Comparison of ENCODE assay signal across 19 cellular contexts in genomic region chr1:181647314-181648035, GRCh38.
DNase-seq lines count a peak whose midpoint lies in the region; ATAC-seq, FAIRE-seq and TF ChIP-seq lines count a peak whose summit lies in the region.
"Had no signal": no experiment of that assay in that cellular context is flagged by ENCODE, and none has a peak within 500 bp of the region (broad histone marks: within the 10 kb centered on the region; RNA-seq: fewer than 3 reads in every experiment).

No MANE protein-coding gene starts in this region.

- no peaks in the 10 kb centered on the region for H3K4me1 Mint-ChIP-seq in Caco-2 (ENCODE audit: low read depth, unreplicated experiment)
- peaks cover 6% of the 10 kb centered on the region for H3K4me1 Mint-ChIP-seq in astrocyte (ENCODE audit: low read depth, unreplicated experiment)
- H3K4me1 Mint-ChIP-seq: immature natural killer cell had no signal

- no peaks in the 10 kb centered on the region for H4K20me1 ChIP-seq in astrocyte (ENCODE audit: insufficient read depth, low read length)

- POLR2A ChIA-PET in Caco-2 (lab: Charles Lee) = no interaction called here

- H3K36me3 Mint-ChIP-seq in Caco-2 (ENCODE audit: insufficient read depth, unreplicated experiment) (no peaks in the 10 kb centered on the region), astrocyte (ENCODE audit: low read depth, unreplicated experiment) (no peaks in the 10 kb centered on the region)
- H3K36me3 Mint-ChIP-seq: immature natural killer cell had no signal

- H3K9me3 ChIP-seq in Caco-2 (no peaks in the 10 kb centered on the region), astrocyte (ENCODE audit: insufficient read depth, low read depth, low read length) (no peaks in the 10 kb centered on the region), left lung (no peaks in the 10 kb centered on the region)
- H3K9me3 ChIP-seq: SJSA1 had no signal

- ATAC-seq in left lung (peak; percentile 75), GM21786 (IDR thresholded peaks at IDR 0.05; ENCODE audit: unreplicated experiment) (no peak)
- ATAC-seq: stimulated activated naive CD8-positive, alpha-beta T cell treated with anti-CD3 and anti-CD28 coated beads, Interleukin-15, Interleukin-2, amounts not matched to agents 100 U/mL and 50 U/mL, for 24 hours had no signal

- H3K9me3 Mint-ChIP-seq in Caco-2 (ENCODE audit: unreplicated experiment) = no peaks in the 10 kb centered on the region
- H3K9me3 Mint-ChIP-seq in astrocyte (ENCODE audit: unreplicated experiment) = no peaks in the 10 kb centered on the region

- H3K27ac ChIP-seq in astrocyte (ENCODE audit: low read depth, low read length) (no peak overlapping the region), left lung (no peak overlapping the region)
- H3K27ac ChIP-seq: SJSA1, skin epidermis had no signal

- H3K27me3 Mint-ChIP-seq in Caco-2 (ENCODE audit: insufficient read depth, unreplicated experiment) (peaks cover 4% of the 10 kb centered on the region), astrocyte (ENCODE audit: low read depth, unreplicated experiment) (peaks cover 33% of the 10 kb centered on the region)

- peak overlapping the region; percentile 2 for H2AFZ ChIP-seq in astrocyte (ENCODE audit: low read depth, low read length)

- H3K36me3 ChIP-seq in Caco-2 (ENCODE audit: control insufficient read depth, insufficient read depth, low read length) = no peaks in the 10 kb centered on the region
- no peaks in the 10 kb centered on the region for H3K36me3 ChIP-seq in astrocyte (ENCODE audit: insufficient read depth, low read length)
- H3K36me3 ChIP-seq in left lung = no peaks in the 10 kb centered on the region
- H3K36me3 ChIP-seq: SJSA1 had no signal

- no peak for FAIRE-seq in astrocyte (lab: Jason Lieb, UNC)

- intact Hi-C loops in Caco-2 (cut with micrococcal nuclease; ENCODE audit: unreplicated experiment) (no loop called here), left lung (cut with DNase I) (no loop called here)

- H3K4me1 ChIP-seq in Caco-2 (0 out of 2 replicates have a peak, but pooled peaks cover 4% of the 10 kb centered on the region), astrocyte (ENCODE audit: insufficient read depth, low read length) (no peaks in the 10 kb centered on the region), left lung (no peaks in the 10 kb centered on the region)
- H3K4me1 ChIP-seq: SJSA1 had no signal

- DNase-seq in Caco-2 (peak; percentile 39 to 69), M059J (ENCODE audit: low read depth) (peak; percentile 5), astrocyte (ENCODE audit: low read depth) (peak; percentile 29), left lung (no peak), NCI-H1105 (lab: John Stamatoyannopoulos, UW) (no peak), cerebellar cortex (ENCODE audit: low spot score) (no peak), CD1c-positive myeloid dendritic cell (ENCODE audit: extremely low spot score) (no peak)
- DNase-seq: activated gamma-delta T cell treated with Interleukin-2 at 50 U/mL for 16 hours; DMS 273 treated with DMSO at 0.1 percent for 48 hours; effector CD4-positive, alpha-beta T cell; foreskin fibroblast; immature natural killer cell; KG1; NCI-H2029; NCI-H82; stimulated activated naive CD8-positive, alpha-beta T cell treated with anti-CD3 and anti-CD28 coated beads, Interleukin-15, Interleukin-2, amounts not matched to agents 100 U/mL and 50 U/mL, for 24 hours had no signal

- BruUV-seq in Caco-2 (replicated peaks; lab: Mats Ljungman, UMichigan) = no TSS peak

- no peak overlapping the region for H3K9ac ChIP-seq in astrocyte (ENCODE audit: low read length)

- H3K27ac Mint-ChIP-seq in Caco-2 (ENCODE audit: unreplicated experiment) = no peak overlapping the region
- H3K27ac Mint-ChIP-seq in astrocyte (ENCODE audit: unreplicated experiment) = peak overlapping the region; percentile 14
- H3K27ac Mint-ChIP-seq: immature natural killer cell had no signal

- no peak for TF ChIP-seq CTCF in Caco-2 (IDR thresholded peaks at IDR 0.05; ENCODE audit: insufficient read depth in 1 of 2, low read depth in 1 of 2, low read length in 1 of 2, severe bottlenecking in 1 of 2, unreplicated experiment in 1 of 2)
- no peak for TF ChIP-seq CTCF in astrocyte (IDR thresholded peaks at IDR 0.05; ENCODE audit: insufficient read depth, low read depth, low read length)
- TF ChIP-seq CTCF in left lung (IDR thresholded peaks at IDR 0.05) = no peak

- no peaks in the 10 kb centered on the region for H3K79me2 ChIP-seq in astrocyte (ENCODE audit: insufficient read depth, low read length)

- peak overlapping the region; percentile 25 for H3K4me2 ChIP-seq in astrocyte (ENCODE audit: low read length)

- H3K27me3 ChIP-seq in Caco-2 (replicated peaks; ENCODE audit: control insufficient read depth, insufficient read depth, low read length) (no peaks in the 10 kb centered on the region), astrocyte (ENCODE audit: insufficient read depth, low read length) (peaks cover 5% of the 10 kb centered on the region), left lung (peaks cover 0 to 8% of the 10 kb centered on the region in 2 donors)
- H3K27me3 ChIP-seq: SJSA1 had no signal

- H3K4me3 Mint-ChIP-seq in Caco-2 (ENCODE audit: unreplicated experiment) (no peak overlapping the region), astrocyte (ENCODE audit: unreplicated experiment) (no peak overlapping the region)
- H3K4me3 Mint-ChIP-seq: immature natural killer cell had no signal

- H3K4me3 ChIP-seq in Caco-2 (ENCODE audit: low read depth, low read length) (no peak overlapping the region), astrocyte (ENCODE audit: insufficient read depth, low read depth, low read length) (no peak overlapping the region), left lung (no peak overlapping the region)
- H3K4me3 ChIP-seq: SJSA1, skin epidermis had no signal

- CTCF ChIA-PET in Caco-2 (lab: Charles Lee) = interaction anchor here (0.6 kb wide), 1 partner anchor 633 kb away, joined by 3 read pairs; no protein-coding TSS in a partner anchor

Comparison
In these comparisons a context has a peak if more than half of its experiments do, and no peak if none do; other contexts are left out.
1. DNase-seq: peak in Caco-2 (2 of 2), M059J (single experiment) and astrocyte (single experiment); none in left lung (0 of 2), NCI-H1105 (single experiment), cerebellar cortex (single experiment) and CD1c-positive myeloid dendritic cell (single experiment).